ENCODE assay signal across 28 cellular contexts in the genomic region with DNA sequence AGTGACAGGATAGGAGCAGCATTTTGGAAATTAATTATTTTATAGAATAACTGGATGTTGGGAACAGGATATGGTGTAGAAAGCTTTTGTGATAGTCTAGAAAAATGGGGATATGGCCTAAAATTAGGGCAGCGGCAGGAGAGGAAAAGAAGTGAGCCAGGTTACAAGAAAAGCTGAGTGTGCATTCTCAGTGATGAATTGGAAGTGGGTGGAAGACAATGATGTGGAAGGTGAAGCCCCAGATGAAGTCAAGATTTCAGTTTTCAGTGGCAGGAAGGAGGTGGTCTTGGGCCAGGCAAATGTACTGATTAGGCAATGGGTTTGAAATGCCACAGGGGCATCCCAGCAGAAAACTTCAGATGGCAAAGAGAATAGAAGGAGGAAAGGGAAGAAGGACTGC. TPM values are rescaled to one million over a fixed set of nuclear protein-coding genes. Genes with fewer than 3 reads are reported as not detected.
"Had no signal": no experiment of that assay in that cellular context is flagged by ENCODE, and none has a peak within 500 bp of the region (broad histone marks: within the 10 kb centered on the region; RNA-seq: fewer than 3 reads in every experiment).

No MANE protein-coding gene starts in this region.

- H3K27ac Mint-ChIP-seq: activated CD4-positive, alpha-beta memory T cell treated with anti-CD3 and anti-CD28 coated beads, Interleukin-2, amount 10 ng/mL, durations not matched to agents 7 days and 5 days; activated naive CD4-positive, alpha-beta T cell treated with anti-CD3 and anti-CD28 coated beads, Interleukin-2, amount 50 U/mL, for 24 hours; activated naive CD8-positive, alpha-beta T cell treated with anti-CD3 and anti-CD28 coated beads, Interleukin-2, amount 50 U/mL, for 24 hours; activated T-helper 2 cell treated with anti-CD3 and anti-CD28 coated beads, Interferon-gamma antibody, Interleukin-2, Interleukin-4, amounts not matched to agents 10 μg/mL and 5 μg/mL and 100 μg/mL, durations not matched to agents 14 hours and 24 hours and 36 hours had no signal

- FAIRE-seq: islet of Langerhans, urothelium cell line had no signal

- H3K9me3 Mint-ChIP-seq: activated CD4-positive, alpha-beta memory T cell treated with anti-CD3 and anti-CD28 coated beads, Interleukin-2, amount 10 ng/mL, durations not matched to agents 7 days and 5 days; activated naive CD4-positive, alpha-beta T cell treated with anti-CD3 and anti-CD28 coated beads, Interleukin-2, amount 50 U/mL, for 24 hours; activated naive CD8-positive, alpha-beta T cell treated with anti-CD3 and anti-CD28 coated beads, Interleukin-2, amount 50 U/mL, for 24 hours; activated T-cell treated with anti-CD3 and anti-CD28 coated beads, Interleukin-2, amount 50 U/mL, for 4 hours; activated T-helper 2 cell treated with anti-CD3 and anti-CD28 coated beads, Interferon-gamma antibody, Interleukin-2, Interleukin-4, amounts not matched to agents 10 μg/mL and 5 μg/mL and 100 μg/mL, durations not matched to agents 14 hours and 24 hours and 36 hours; naive thymus-derived CD8-positive, alpha-beta T cell; neural crest cell had no signal

- H3K36me3 ChIP-seq: lower lobe of right lung, transverse colon had no signal

- H3K4me1 Mint-ChIP-seq: activated naive CD4-positive, alpha-beta T cell treated with anti-CD3 and anti-CD28 coated beads, Interleukin-2, amount 50 U/mL, for 24 hours; naive thymus-derived CD8-positive, alpha-beta T cell had no signal

- H3K36me3 Mint-ChIP-seq: activated naive CD4-positive, alpha-beta T cell treated with anti-CD3 and anti-CD28 coated beads, Interleukin-2, amount 50 U/mL, for 24 hours; naive thymus-derived CD8-positive, alpha-beta T cell had no signal

- H3K4me3 Mint-ChIP-seq: activated CD4-positive, alpha-beta memory T cell treated with anti-CD3 and anti-CD28 coated beads, Interleukin-2, amount 10 ng/mL, durations not matched to agents 7 days and 5 days; activated naive CD4-positive, alpha-beta T cell treated with anti-CD3 and anti-CD28 coated beads, Interleukin-2, amount 50 U/mL, for 24 hours; activated naive CD8-positive, alpha-beta T cell treated with anti-CD3 and anti-CD28 coated beads, Interleukin-2, amount 50 U/mL, for 24 hours; activated T-cell treated with anti-CD3 and anti-CD28 coated beads, Interleukin-2, amount 50 U/mL, for 4 hours; naive thymus-derived CD8-positive, alpha-beta T cell; neural crest cell had no signal

- H3K9me3 ChIP-seq: heart left ventricle, left lung, lower lobe of right lung, testis, transverse colon had no signal

- H3K4me3 ChIP-seq: heart left ventricle, left lung, lower lobe of right lung, skin epidermis, testis, transverse colon had no signal

- DNase-seq: activated CD4-positive, alpha-beta memory T cell treated with anti-CD3 and anti-CD28 coated beads, Interleukin-2, amount 10 ng/mL, durations not matched to agents 7 days and 5 days; activated CD4-positive, alpha-beta T cell treated with anti-CD3 and anti-CD28 coated beads for 48 hours; activated naive CD8-positive, alpha-beta T cell treated with anti-CD3 and anti-CD28 coated beads, Interleukin-2, amount 50 U/mL, for 24 hours; activated T-cell treated with anti-CD3 and anti-CD28 coated beads, Interleukin-2, amount 50 U/mL, for 4 hours; amygdala; caudate nucleus; cortex of kidney; foreskin fibroblast; heart left ventricle; hypothalamus; left lung; lower lobe of right lung; mesenchymal stem cell; naive thymus-derived CD8-positive, alpha-beta T cell; stimulated activated CD4-positive, alpha-beta T cell treated with anti-CD3 and anti-CD28 coated beads, Interleukin-12 subunit alpha, Interleukin-12 subunit beta, amount 100 ng/mL, for 4 hours; stimulated activated CD4-positive, alpha-beta T cell treated with anti-CD3 and anti-CD28 coated beads, Interleukin-4, amount 100 ng/mL, for 1 hour; stimulated activated naive CD8-positive, alpha-beta T cell treated with anti-CD3 and anti-CD28 coated beads, Interleukin-15, Interleukin-2, amounts not matched to agents 100 U/mL and 50 U/mL, for 24 hours; testis; transverse colon had no signal

- H3K4me1 ChIP-seq: testis, transverse colon had no signal

- H3K27ac ChIP-seq: heart left ventricle, left lung, lower lobe of right lung, skin epidermis, testis, transverse colon had no signal

- H3K27me3 Mint-ChIP-seq: activated CD4-positive, alpha-beta memory T cell treated with anti-CD3 and anti-CD28 coated beads, Interleukin-2, amount 10 ng/mL, durations not matched to agents 7 days and 5 days; activated naive CD4-positive, alpha-beta T cell treated with anti-CD3 and anti-CD28 coated beads, Interleukin-2, amount 50 U/mL, for 24 hours; activated naive CD8-positive, alpha-beta T cell treated with anti-CD3 and anti-CD28 coated beads, Interleukin-2, amount 50 U/mL, for 24 hours had no signal

- H3K27me3 ChIP-seq: heart left ventricle, left lung, testis, transverse colon had no signal

- ATAC-seq: activated CD4-positive, CD25-positive, alpha-beta regulatory T cell treated with anti-CD3 and anti-CD28 coated beads, Interleukin-2, amount 50 U/mL, for 24 hours; activated naive CD8-positive, alpha-beta T cell treated with anti-CD3 and anti-CD28 coated beads, Interleukin-2, amount 50 U/mL, for 24 hours; activated T-cell treated with anti-CD3 and anti-CD28 coated beads, Interleukin-2, amount 50 U/mL, for 4 hours; esophagus mucosa; heart left ventricle; left lung; lower lobe of right lung; naive thymus-derived CD8-positive, alpha-beta T cell; sciatic nerve; stimulated activated naive CD8-positive, alpha-beta T cell treated with anti-CD3 and anti-CD28 coated beads, Interleukin-15, Interleukin-2, amounts not matched to agents 100 U/mL and 50 U/mL, for 24 hours had no signal

RNA-seq across cellular contexts. Expression of a gene that starts 33.6 kb away (rescaled TPM):
- polyA plus RNA-seq: naive thymus-derived CD8-positive, alpha-beta T cell had no signal
